ENCODE assay signal across 8 cellular contexts in genomic region chr19:4633140-4633967, GRCh38. TPM values are rescaled to one million over a fixed set of nuclear protein-coding genes. Genes with fewer than 3 reads are reported as not detected.
DNase-seq lines count a peak whose midpoint lies in the region; ATAC-seq and TF ChIP-seq lines count a peak whose summit lies in the region.

No MANE protein-coding gene starts in this region.

- H3K4me1 Mint-ChIP-seq in glutamatergic neuron (ENCODE audit: low read depth, unreplicated experiment) = peaks cover 12% of the 10 kb centered on the region

- peak overlapping the region; percentile 78 for H3K4me3 Mint-ChIP-seq in glutamatergic neuron (ENCODE audit: unreplicated experiment)

- H3K36me3 Mint-ChIP-seq in glutamatergic neuron (ENCODE audit: unreplicated experiment) = peaks cover 4% of the 10 kb centered on the region

- ATAC-seq in GM21786 (IDR thresholded peaks at IDR 0.05; ENCODE audit: unreplicated experiment) = no peak
- no peak for ATAC-seq in HG02610 (IDR thresholded peaks at IDR 0.05; ENCODE audit: unreplicated experiment)

- H3K27ac Mint-ChIP-seq in glutamatergic neuron (ENCODE audit: unreplicated experiment) = peak overlapping the region; percentile 99

- peaks cover 27% of the 10 kb centered on the region for H3K9me3 Mint-ChIP-seq in glutamatergic neuron (ENCODE audit: unreplicated experiment)

- DNase-seq in Caki2 (ENCODE audit: low read depth) (peak; percentile 80), HT1080 (ENCODE audit: low read depth) (peak; percentile 83), RKO (ENCODE audit: low spot score) (peak; percentile 87), glutamatergic neuron (peak; percentile 88), pons (ENCODE audit: low spot score) (peak; percentile 82)
- peak; percentile 80 for DNase-seq in activated effector memory CD4-positive, alpha-beta T cell treated with anti-CD3 and anti-CD28 coated beads, Interleukin-2, amount 50 U/mL, for 16 hours

- in situ Hi-C loops in Caki2 (cut with HindIII; ENCODE audit: low pct_unique_long_range_greater_than_20kb, low sequenced_read_pairs) = no loop called here

- peaks cover 28% of the 10 kb centered on the region for H3K27me3 Mint-ChIP-seq in glutamatergic neuron (ENCODE audit: unreplicated experiment)

- peak; percentile 87 for TF ChIP-seq CTCF in glutamatergic neuron (IDR thresholded peaks at IDR 0.05; ENCODE audit: partially characterized antibody, unreplicated experiment)

RNA-seq across cellular contexts. Expression of gene TNFAIP8L1, which starts 6.0 kb away (rescaled TPM):
- 8.0 and 10.0 TPM in 2 replicates for total RNA-seq in Caki2 (2014; rRNA removed; shearing (Covaris generic); ENCODE audit: low replicate concordance)
- 3.0 and 6.1 TPM in 2 replicates for total RNA-seq in HT1080 (2014; rRNA removed; shearing (Covaris generic))
- polyA plus RNA-seq in HT1080 (2015; cell fraction: cytosol; rRNA removed) = 15.2 and 15.4 TPM in 2 replicates
- polyA plus RNA-seq in HT1080 (2015; cell fraction: nucleus; rRNA removed) = 7.6 and 9.0 TPM in 2 replicates
- 23.6 TPM for total RNA-seq in glutamatergic neuron (ENCODE audit: unreplicated experiment)

RNA-seq across cellular contexts. Expression of gene MYDGF, which starts 36.8 kb away (rescaled TPM):
- 379 and 415 TPM in 2 replicates for total RNA-seq in Caki2 (2014; rRNA removed; shearing (Covaris generic); ENCODE audit: low replicate concordance)
- 76.3 and 76.6 TPM in 2 replicates for total RNA-seq in HT1080 (2014; rRNA removed; shearing (Covaris generic))
- 175 and 189 TPM in 2 replicates for polyA plus RNA-seq in HT1080 (2015; cell fraction: cytosol; rRNA removed)
- 90.8 and 104 TPM in 2 replicates for polyA plus RNA-seq in HT1080 (2015; cell fraction: nucleus; rRNA removed)
- total RNA-seq in glutamatergic neuron (ENCODE audit: unreplicated experiment) = 32.6 TPM
